Comparison of ENCODE assay signal across 12 cellular contexts in the genomic region with DNA sequence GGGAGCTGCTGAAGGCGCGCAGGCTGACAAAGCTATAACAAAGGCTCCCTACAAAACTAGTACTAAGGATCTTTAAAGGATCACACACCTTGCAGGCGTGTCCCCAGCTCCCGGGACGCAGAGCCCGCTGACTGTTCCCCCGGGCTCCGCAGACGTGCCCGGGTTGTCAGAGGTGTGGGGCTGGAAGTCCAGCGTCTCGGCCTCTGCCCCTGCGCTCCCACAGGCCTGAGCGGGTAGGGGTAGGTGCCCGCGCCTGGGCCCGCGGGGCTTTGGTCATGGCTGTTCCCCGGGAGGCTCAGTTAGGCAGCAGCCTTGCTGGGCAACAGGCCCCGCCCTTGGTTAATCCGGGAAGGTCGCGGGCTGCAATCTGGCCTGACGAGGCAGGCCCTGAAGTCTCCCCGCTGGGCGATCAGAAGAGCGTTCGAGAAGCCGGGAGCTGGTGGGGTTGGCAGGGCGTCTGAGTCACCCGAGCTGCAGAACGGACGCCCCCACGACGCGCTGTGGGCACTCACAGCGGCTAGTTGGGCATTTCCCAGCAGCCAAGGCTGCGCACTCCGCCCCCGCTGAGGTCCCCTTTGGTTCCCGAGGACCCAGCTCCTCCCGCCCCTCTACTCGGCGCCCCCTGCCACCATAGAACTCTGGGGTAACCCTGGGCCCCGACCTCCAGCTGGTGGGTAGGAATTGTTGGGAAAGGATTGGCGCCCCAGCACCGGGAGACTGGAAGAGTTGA. TPM values are rescaled to one million over a fixed set of nuclear protein-coding genes. Genes with fewer than 3 reads are reported as not detected.
DNase-seq lines count a peak whose midpoint lies in the region; ATAC-seq and TF ChIP-seq lines count a peak whose summit lies in the region.
"Had no signal": no experiment of that assay in that cellular context is flagged by ENCODE, and none has a peak within 500 bp of the region (broad histone marks: within the 10 kb centered on the region; RNA-seq: fewer than 3 reads in every experiment).

No MANE protein-coding gene starts in this region.

- no peak for DNase-seq in activated naive CD8-positive, alpha-beta T cell treated with anti-CD3 and anti-CD28 coated beads, Interleukin-2, amount 50 U/mL, for 24 hours
- DNase-seq in activated naive CD8-positive, alpha-beta T cell treated with anti-CD3 and anti-CD28 coated beads for 36 hours, result no peak
- DNase-seq in globus pallidus (ENCODE audit: low spot score) (peak; percentile 69), cerebellar nuclear complex (lab: John Stamatoyannopoulos, UW) (no peak)
- DNase-seq in activated naive CD4-positive, alpha-beta T cell (lab: John Stamatoyannopoulos, UW), result no peak
- DNase-seq: Caco-2, cortex of kidney, NCI-H446 treated with DMSO at 0.1 percent for 48 hours had no signal

- no peak for TF ChIP-seq CTCF in nephron (IDR thresholded peaks at IDR 0.05; ENCODE audit: unreplicated experiment in 3 of 3)

- no peaks in the 10 kb centered on the region for H3K9me3 Mint-ChIP-seq in activated naive CD8-positive, alpha-beta T cell treated with anti-CD3 and anti-CD28 coated beads, Interleukin-2, amount 50 U/mL, for 24 hours
- H3K9me3 Mint-ChIP-seq in activated naive CD8-positive, alpha-beta T cell treated with anti-CD3 and anti-CD28 coated beads for 36 hours, result no peaks in the 10 kb centered on the region
- H3K9me3 Mint-ChIP-seq in nephron, result no peaks in the 10 kb centered on the region

- ATAC-seq in activated naive CD8-positive, alpha-beta T cell treated with anti-CD3 and anti-CD28 coated beads, Interleukin-2, amount 50 U/mL, for 24 hours, result peak; percentile 37
- ATAC-seq in HG03457 (IDR thresholded peaks at IDR 0.05; ENCODE audit: unreplicated experiment), result no peak

- no peak overlapping the region for H3K4me3 Mint-ChIP-seq in activated naive CD8-positive, alpha-beta T cell treated with anti-CD3 and anti-CD28 coated beads, Interleukin-2, amount 50 U/mL, for 24 hours
- no peak overlapping the region for H3K4me3 Mint-ChIP-seq in activated naive CD8-positive, alpha-beta T cell treated with anti-CD3 and anti-CD28 coated beads for 36 hours
- H3K4me3 Mint-ChIP-seq in nephron, result peak overlapping the region in 2 of 3 experiments; percentile 8 to 59

- H3K27ac Mint-ChIP-seq in activated naive CD8-positive, alpha-beta T cell treated with anti-CD3 and anti-CD28 coated beads, Interleukin-2, amount 50 U/mL, for 24 hours, result no peak overlapping the region
- no peak overlapping the region for H3K27ac Mint-ChIP-seq in activated naive CD8-positive, alpha-beta T cell treated with anti-CD3 and anti-CD28 coated beads for 36 hours
- peak overlapping the region in 2 of 3 experiments; percentile 35 to 86 for H3K27ac Mint-ChIP-seq in nephron

- H3K36me3 Mint-ChIP-seq in activated naive CD8-positive, alpha-beta T cell treated with anti-CD3 and anti-CD28 coated beads, Interleukin-2, amount 50 U/mL, for 24 hours (ENCODE audit: low read depth), result peaks cover 2% of the 10 kb centered on the region
- no peaks in the 10 kb centered on the region for H3K36me3 Mint-ChIP-seq in activated naive CD8-positive, alpha-beta T cell treated with anti-CD3 and anti-CD28 coated beads for 36 hours
- no peaks in the 10 kb centered on the region for H3K36me3 Mint-ChIP-seq in nephron (ENCODE audit: low read depth)

- peak overlapping the region; percentile 89 for H3K27ac ChIP-seq in temporal lobe (ENCODE audit: low read depth, low read length)

- peaks cover 87% of the 10 kb centered on the region for H3K27me3 Mint-ChIP-seq in activated naive CD8-positive, alpha-beta T cell treated with anti-CD3 and anti-CD28 coated beads, Interleukin-2, amount 50 U/mL, for 24 hours
- H3K27me3 Mint-ChIP-seq in activated naive CD8-positive, alpha-beta T cell treated with anti-CD3 and anti-CD28 coated beads for 36 hours, result peaks cover 96% of the 10 kb centered on the region
- H3K27me3 Mint-ChIP-seq in nephron (ENCODE audit: low read depth), result peaks cover 100% of the 10 kb centered on the region

- H3K4me1 Mint-ChIP-seq in activated naive CD8-positive, alpha-beta T cell treated with anti-CD3 and anti-CD28 coated beads, Interleukin-2, amount 50 U/mL, for 24 hours, result peaks cover 6% of the 10 kb centered on the region
- H3K4me1 Mint-ChIP-seq in activated naive CD8-positive, alpha-beta T cell treated with anti-CD3 and anti-CD28 coated beads for 36 hours, result peaks cover 6% of the 10 kb centered on the region
- peaks cover 22% of the 10 kb centered on the region for H3K4me1 Mint-ChIP-seq in nephron

RNA-seq across cellular contexts. Expression of a gene that starts 13.6 kb away (rescaled TPM):
- not detected for total RNA-seq in activated naive CD8-positive, alpha-beta T cell treated with anti-CD3 and anti-CD28 coated beads for 36 hours
- total RNA-seq in temporal lobe, result 230 TPM
- total RNA-seq: Caco-2, myocyte had no signal

Comparison
In these comparisons a context has a peak if more than half of its experiments do, and no peak if none do; other contexts are left out.
1. H3K27ac Mint-ChIP-seq: peak in nephron (2 of 3); none in activated naive CD8-positive, alpha-beta T cell treated with anti-CD3 and anti-CD28 coated beads, Interleukin-2, amount 50 U/mL, for 24 hours (single experiment) and activated naive CD8-positive, alpha-beta T cell treated with anti-CD3 and anti-CD28 coated beads for 36 hours (single experiment).
2. H3K4me3 Mint-ChIP-seq: peak in nephron (2 of 3); none in activated naive CD8-positive, alpha-beta T cell treated with anti-CD3 and anti-CD28 coated beads, Interleukin-2, amount 50 U/mL, for 24 hours (single experiment) and activated naive CD8-positive, alpha-beta T cell treated with anti-CD3 and anti-CD28 coated beads for 36 hours (single experiment).
3. RNA of a gene that starts 13.6 kb away (total RNA-seq): 230 TPM in temporal lobe (single experiment); not detected in activated naive CD8-positive, alpha-beta T cell treated with anti-CD3 and anti-CD28 coated beads for 36 hours; every median in the first group is over 100 times any median in the second.